In the genomic region with DNA sequence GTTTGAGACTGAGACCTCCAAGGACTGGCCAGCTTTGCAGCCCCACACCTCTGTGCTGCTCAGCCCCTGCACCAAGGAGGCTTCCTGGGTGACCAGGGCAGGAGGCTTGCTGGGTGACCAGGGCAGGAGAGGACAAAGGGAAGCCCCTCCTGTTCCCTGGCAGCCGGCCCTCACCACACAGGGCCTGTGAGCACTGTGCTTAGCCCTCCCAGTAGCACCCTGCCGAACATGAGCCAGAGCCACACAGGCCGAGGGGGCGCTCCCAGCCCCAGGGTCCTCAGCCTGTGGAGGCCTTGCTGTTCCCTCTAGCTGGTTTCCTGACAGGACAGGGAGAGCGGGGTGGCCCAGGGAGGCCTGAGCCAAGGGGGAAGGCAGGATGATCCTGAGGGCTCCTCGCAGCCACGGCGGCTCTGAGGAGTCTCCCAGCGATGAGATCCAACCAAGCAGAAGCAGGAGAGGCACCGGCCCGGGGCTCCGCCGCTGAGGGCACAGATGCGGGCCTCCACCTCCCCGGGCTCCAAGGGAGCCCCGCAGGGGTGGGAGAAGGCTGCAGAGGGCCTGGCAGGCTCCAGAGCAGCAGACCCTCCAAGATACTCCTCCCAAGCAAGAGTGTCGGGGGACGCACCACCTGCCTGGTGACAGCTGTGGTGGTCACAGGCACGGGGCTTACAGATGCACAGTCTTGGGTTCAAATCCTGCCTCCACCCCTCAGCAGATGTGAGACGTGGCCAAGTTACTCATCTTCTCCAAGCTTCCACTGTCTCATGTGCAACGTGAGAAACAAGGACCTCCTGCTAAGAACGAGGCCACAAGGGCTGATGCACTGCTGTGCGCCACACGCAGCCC, we compare ENCODE assay signal across 19 cellular contexts. TPM values are rescaled to one million over a fixed set of nuclear protein-coding genes. Genes with fewer than 3 reads are reported as not detected.
"Had no signal": no experiment of that assay in that cellular context is flagged by ENCODE, and none has a peak within 500 bp of the region (broad histone marks: within the 10 kb centered on the region; RNA-seq: fewer than 3 reads in every experiment).

No MANE protein-coding gene starts in this region.

- H3K9me3 ChIP-seq: colonic mucosa, ovary, sigmoid colon, uterus had no signal

- H3K36me3 ChIP-seq: cardiac muscle cell, colonic mucosa, ovary, sigmoid colon, uterus had no signal

- H3K27me3 ChIP-seq: uterus had no signal

- ATAC-seq: activated T-cell treated with anti-CD3 and anti-CD28 coated beads, Interleukin-2, amount 50 U/mL, for 4 hours; esophagus mucosa had no signal

- H3K4me3 ChIP-seq: cardiac muscle cell, colonic mucosa, hepatocyte, ovary, sigmoid colon, uterus had no signal

- H3K9me3 Mint-ChIP-seq: activated CD4-positive, alpha-beta memory T cell treated with anti-CD3 and anti-CD28 coated beads, Interleukin-2, amount 10 ng/mL, durations not matched to agents 7 days and 5 days; activated T-cell treated with anti-CD3 and anti-CD28 coated beads, Interleukin-2, amount 50 U/mL, for 4 hours had no signal

- H3K27ac Mint-ChIP-seq: activated CD4-positive, alpha-beta memory T cell treated with anti-CD3 and anti-CD28 coated beads, Interleukin-2, amount 10 ng/mL, durations not matched to agents 7 days and 5 days had no signal

- H3K4me3 Mint-ChIP-seq: activated CD4-positive, alpha-beta memory T cell treated with anti-CD3 and anti-CD28 coated beads, Interleukin-2, amount 10 ng/mL, durations not matched to agents 7 days and 5 days; activated T-cell treated with anti-CD3 and anti-CD28 coated beads, Interleukin-2, amount 50 U/mL, for 4 hours had no signal

- DNase-seq: activated CD4-positive, alpha-beta memory T cell treated with anti-CD3 and anti-CD28 coated beads, Interleukin-2, amount 10 ng/mL, durations not matched to agents 7 days and 5 days; activated CD4-positive, alpha-beta T cell treated with anti-CD3 and anti-CD28 coated beads for 4 hours; activated effector memory CD4-positive, alpha-beta T cell treated with Interleukin-2 at 50 U/mL for 16 hours; activated naive CD4-positive, alpha-beta T cell treated with anti-CD3 and anti-CD28 coated beads, Interleukin-2, amount 50 U/mL, for 16 hours; activated T-cell treated with anti-CD3 and anti-CD28 coated beads, Interleukin-2, amount 50 U/mL, for 4 hours; colonic mucosa; islet precursor cell; mesendoderm; ovary; sigmoid colon; stimulated activated CD4-positive, alpha-beta T cell treated with anti-CD3 and anti-CD28 coated beads, Interleukin-1b, Interleukin-23, amount 100 ng/mL, for 48 hours; T-helper 9 cell; uterus had no signal

- H3K4me1 ChIP-seq: colonic mucosa, uterus had no signal

- H3K27ac ChIP-seq: cardiac muscle cell, colonic mucosa, hepatocyte, ovary, sigmoid colon, uterus had no signal

RNA-seq across cellular contexts. Expression of gene CRYGN, which starts 52.6 kb away (rescaled TPM):
- total RNA-seq: activated T-cell treated with anti-CD3 and anti-CD28 coated beads, Interleukin-2, amount 50 U/mL, for 4 hours; astrocyte; colonic mucosa; esophagus mucosa; hepatocyte; left lobe of liver had no signal
- polyA plus RNA-seq: neural cell had no signal
